Comparison of ENCODE assay signal across 8 cellular contexts in the genomic region with DNA sequence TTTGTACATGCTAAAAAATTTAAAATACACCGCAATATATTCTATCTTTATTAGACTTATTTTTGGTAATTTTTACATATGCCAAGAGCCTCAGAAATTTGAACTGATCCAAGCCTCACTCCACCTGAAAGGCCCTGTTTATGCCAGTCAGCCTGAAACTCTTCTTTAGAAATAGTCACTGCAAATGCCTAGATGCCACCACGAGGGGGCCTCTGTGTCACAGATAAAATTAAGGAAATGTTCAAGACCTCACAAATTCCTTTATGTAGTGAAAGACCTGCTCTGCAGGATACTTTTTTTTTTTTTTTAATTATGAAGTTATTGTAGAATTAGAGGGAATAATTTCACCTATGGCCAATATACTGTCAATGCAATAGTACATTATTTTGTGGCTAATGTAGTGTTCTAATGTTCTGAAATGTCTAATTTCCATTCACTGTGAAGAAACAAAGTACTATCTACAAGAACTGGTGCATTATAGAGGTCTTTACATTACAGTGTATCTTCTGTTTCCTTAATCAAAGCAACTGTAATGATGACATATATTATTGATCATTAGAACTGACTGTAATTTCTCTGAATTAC.
DNase-seq lines count a peak whose midpoint lies in the region; ATAC-seq lines count a peak whose summit lies in the region.

No MANE protein-coding gene starts in this region.

- peak; percentile 33 for ATAC-seq in HG02870 (IDR thresholded peaks at IDR 0.05; ENCODE audit: unreplicated experiment)

- POLR2A ChIA-PET in activated CD4-positive, alpha-beta memory T cell treated with anti-CD3 and anti-CD28 coated beads for 36 hours (lab: Charles Lee): no interaction called here

- H3K4me1 Mint-ChIP-seq in activated CD4-positive, alpha-beta memory T cell treated with anti-CD3 and anti-CD28 coated beads for 36 hours (ENCODE audit: low read depth): peaks cover 29% of the 10 kb centered on the region

- CTCF ChIA-PET in activated CD4-positive, alpha-beta memory T cell treated with anti-CD3 and anti-CD28 coated beads for 36 hours (lab: Charles Lee): interaction anchor here (0.6 to 4.0 kb wide), 5 partner anchors 11 to 132 kb away, joined by 3 to 91 read pairs (median 7); no protein-coding TSS in a partner anchor

- H3K36me3 Mint-ChIP-seq in activated CD4-positive, alpha-beta memory T cell treated with anti-CD3 and anti-CD28 coated beads for 36 hours: no peaks in the 10 kb centered on the region

- H3K27ac Mint-ChIP-seq in activated CD4-positive, alpha-beta memory T cell treated with anti-CD3 and anti-CD28 coated beads for 36 hours: no peak overlapping the region

- DNase-seq in NCI-H1092 treated with DMSO at 0.1 percent for 48 hours (lab: John Stamatoyannopoulos, UW): peak; percentile 18
- DNase-seq in NCI-H1092 (lab: John Stamatoyannopoulos, UW): no peak
- DNase-seq in NCI-H446 treated with DMSO at 0.1 percent for 48 hours (lab: John Stamatoyannopoulos, UW): peak; percentile 38
- peak; percentile 85 for DNase-seq in activated CD4-positive, alpha-beta memory T cell treated with anti-CD3 and anti-CD28 coated beads for 36 hours
- DNase-seq in effector CD4-positive, alpha-beta T cell: peak; percentile 71
- DNase-seq in midbrain (lab: John Stamatoyannopoulos, UW): peak; percentile 87
- DNase-seq in stimulated activated CD8-positive, alpha-beta memory T cell treated with anti-CD3 and anti-CD28 coated beads, Interleukin-7, amount 100 ng/mL, for 1 hour (ENCODE audit: low read depth in 2 of 2): peak; percentile 39 to 51

- intact Hi-C loops in activated CD4-positive, alpha-beta memory T cell treated with anti-CD3 and anti-CD28 coated beads for 36 hours (cut with micrococcal nuclease): loop anchor here (1.0 kb wide), 3 partner anchors 43 to 1039 kb away; no protein-coding TSS in a partner anchor

- H3K27me3 Mint-ChIP-seq in activated CD4-positive, alpha-beta memory T cell treated with anti-CD3 and anti-CD28 coated beads for 36 hours: no peaks in the 10 kb centered on the region

- no peaks in the 10 kb centered on the region for H3K9me3 Mint-ChIP-seq in activated CD4-positive, alpha-beta memory T cell treated with anti-CD3 and anti-CD28 coated beads for 36 hours

- H3K4me3 Mint-ChIP-seq in activated CD4-positive, alpha-beta memory T cell treated with anti-CD3 and anti-CD28 coated beads for 36 hours: no peak overlapping the region
